In genomic region chr15:69159805-69160140, GRCh38 we compare ENCODE assay signal across 2 cellular contexts.
TF ChIP-seq lines count a peak whose summit lies in the region.

No MANE protein-coding gene starts in this region.

TF ChIP-seq in SK-N-SH, 30 proteins besides CTCF, POLR2A, EP300 and RAD21 (continued from another document):
- no peak for TF ChIP-seq PBX3 (IDR thresholded peaks at IDR 0.05)
- TF ChIP-seq NRF1 (IDR thresholded peaks at IDR 0.05; ENCODE audit: low read depth, low read length): no peak

TF ChIP-seq in SK-N-SH treated with all-trans-retinoic acid at 6 μM for 48 hours, 23 proteins besides CTCF, POLR2A, EP300 and RAD21 (continued from another document):
- no peak for TF ChIP-seq TSHZ2 (CRISPR knock-in tag; IDR thresholded peaks at IDR 0.05)
- no peak for TF ChIP-seq POU6F1 (CRISPR knock-in tag; IDR thresholded peaks at IDR 0.05; ENCODE audit: borderline replicate concordance, low read depth)
- TF ChIP-seq ZC3H10 (CRISPR knock-in tag; IDR thresholded peaks at IDR 0.05): no peak
- TF ChIP-seq ZNF70 (CRISPR knock-in tag; IDR thresholded peaks at IDR 0.05): no peak
- TF ChIP-seq ISL1 (CRISPR knock-in tag; IDR thresholded peaks at IDR 0.05): no peak
- no peak for TF ChIP-seq SNAI2 (CRISPR knock-in tag; IDR thresholded peaks at IDR 0.05)
- TF ChIP-seq BACH2 (CRISPR knock-in tag; IDR thresholded peaks at IDR 0.05; ENCODE audit: borderline replicate concordance): no peak
- no peak for TF ChIP-seq GLIS3 (CRISPR knock-in tag; IDR thresholded peaks at IDR 0.05)
- no peak for TF ChIP-seq TCF4 (CRISPR knock-in tag; IDR thresholded peaks at IDR 0.05; ENCODE audit: borderline replicate concordance)
- no peak for TF ChIP-seq CREB5 (CRISPR knock-in tag; IDR thresholded peaks at IDR 0.05; ENCODE audit: low read depth)
- TF ChIP-seq ZNF8 (CRISPR knock-in tag; IDR thresholded peaks at IDR 0.05): no peak
